Comparison of ENCODE assay signal across 10 cellular contexts in genomic region chr1:154749078-154749760, GRCh38.
DNase-seq lines count a peak whose midpoint lies in the region; ATAC-seq and TF ChIP-seq lines count a peak whose summit lies in the region.
"Had no signal": no experiment of that assay in that cellular context is flagged by ENCODE, and none has a peak within 500 bp of the region (broad histone marks: within the 10 kb centered on the region; RNA-seq: fewer than 3 reads in every experiment).

No MANE protein-coding gene starts in this region.

- H3K4me3 ChIP-seq in Karpas-422 (ENCODE audit: low read length) = no peak overlapping the region
- no peak overlapping the region for H3K4me3 ChIP-seq in naive thymus-derived CD4-positive, alpha-beta T cell (ENCODE audit: low read length)
- no peak overlapping the region for H3K4me3 ChIP-seq in suprapubic skin

- DNase-seq in GDM1 (lab: John Stamatoyannopoulos, UW) (peak; percentile 33), Karpas-422 (peak; percentile 62), suprapubic skin (ENCODE audit: low spot score in 2 of 2) (no peak), NCI-H345 treated with DMSO at 0.1 percent for 48 hours (lab: John Stamatoyannopoulos, UW; ENCODE audit: unreplicated experiment) (no peak)
- DNase-seq in activated naive CD4-positive, alpha-beta T cell treated with anti-CD3 and anti-CD28 coated beads, Interleukin-2, amount 50 U/mL, for 16 hours = peak; percentile 48
- no peak for DNase-seq in naive thymus-derived CD4-positive, alpha-beta T cell
- DNase-seq: activated B cell treated with CpG ODN at 0.5 μM for 24 hours, naive B cell had no signal

- TF ChIP-seq POLR2A in suprapubic skin (IDR thresholded peaks at IDR 0.05) = no peak

- H3K27ac Mint-ChIP-seq in naive thymus-derived CD4-positive, alpha-beta T cell = peak overlapping the region in 5 of 9 donors; percentile 45 to 98 (median 93)
- H3K27ac Mint-ChIP-seq: activated B cell treated with CpG ODN at 0.5 μM for 24 hours, naive B cell had no signal

- H3K36me3 ChIP-seq in Karpas-422 (ENCODE audit: insufficient read depth, low read length) (no peaks in the 10 kb centered on the region), suprapubic skin (no peaks in the 10 kb centered on the region)
- no peaks in the 10 kb centered on the region for H3K36me3 ChIP-seq in naive thymus-derived CD4-positive, alpha-beta T cell (ENCODE audit: control insufficient read depth in 2 of 3, insufficient read depth in 3 of 3, low read length in 3 of 3)

- H2AFZ ChIP-seq in Karpas-422 (ENCODE audit: low read length) = no peak overlapping the region

- peaks cover 0 to 6% (median 0%) of the 10 kb centered on the region in 5 donors for H3K36me3 Mint-ChIP-seq in naive thymus-derived CD4-positive, alpha-beta T cell
- H3K36me3 Mint-ChIP-seq: naive B cell had no signal

- H3K27me3 ChIP-seq in Karpas-422 (ENCODE audit: low read length) (no peaks in the 10 kb centered on the region), suprapubic skin (peaks cover 4% of the 10 kb centered on the region)
- H3K27me3 ChIP-seq in naive thymus-derived CD4-positive, alpha-beta T cell (ENCODE audit: control insufficient read depth in 2 of 2, insufficient read depth in 2 of 2, low read length in 2 of 2) = no peaks in the 10 kb centered on the region

- H3K9me3 Mint-ChIP-seq in naive thymus-derived CD4-positive, alpha-beta T cell = peaks cover 0 to 3% (median 0%) of the 10 kb centered on the region in 11 donors
- H3K9me3 Mint-ChIP-seq: activated B cell treated with CpG ODN at 0.5 μM for 24 hours had no signal

- WGBS in suprapubic skin = 51% methylated on average over 8 of the region's 8 CpGs

- peak overlapping the region in 1 of 10 donors; percentile 88 for H3K4me3 Mint-ChIP-seq in naive thymus-derived CD4-positive, alpha-beta T cell
- H3K4me3 Mint-ChIP-seq: activated B cell treated with CpG ODN at 0.5 μM for 24 hours had no signal

- POLR2A ChIA-PET in naive thymus-derived CD4-positive, alpha-beta T cell (lab: Charles Lee) = interaction anchor here (1.5 to 1.8 kb wide), 4 partner anchors 7 to 282 kb away, joined by 3 to 7 read pairs (median 3); no protein-coding TSS in a partner anchor

- H3K79me2 ChIP-seq in Karpas-422 (ENCODE audit: low read length) = no peaks in the 10 kb centered on the region

- no peaks in the 10 kb centered on the region for H3K9me2 ChIP-seq in Karpas-422 (replicated peaks; ENCODE audit: insufficient read depth, low read length)

- H4K20me1 ChIP-seq in Karpas-422 (ENCODE audit: insufficient read depth, low read depth, low read length) = no peaks in the 10 kb centered on the region

- no peak for TF ChIP-seq CTCF in suprapubic skin (IDR thresholded peaks at IDR 0.05)

- H3K27ac ChIP-seq in Karpas-422 (ENCODE audit: low read length) (no peak overlapping the region), suprapubic skin (no peak overlapping the region)
- H3K27ac ChIP-seq in naive thymus-derived CD4-positive, alpha-beta T cell (ENCODE audit: low read depth, low read length) = no peak overlapping the region

- no peak for TF ChIP-seq EP300 in suprapubic skin (IDR thresholded peaks at IDR 0.05)

- no peak for ATAC-seq in naive thymus-derived CD4-positive, alpha-beta T cell
- ATAC-seq in GM18909 (IDR thresholded peaks at IDR 0.05; ENCODE audit: poor library complexity, unreplicated experiment) = no peak
- ATAC-seq in HG02884 (IDR thresholded peaks at IDR 0.05; ENCODE audit: unreplicated experiment) = no peak

- CTCF ChIA-PET in naive thymus-derived CD4-positive, alpha-beta T cell (lab: Charles Lee) = interaction anchor here (0.5 to 2.8 kb wide), 6 partner anchors 10 to 271 kb away, joined by 3 to 23 read pairs (median 6); no protein-coding TSS in a partner anchor

- intact Hi-C loops in naive thymus-derived CD4-positive, alpha-beta T cell (cut with micrococcal nuclease) = loop anchor here (2.0 to 5.0 kb wide), 4 partner anchors 43 to 267 kb away; partner anchors contain the start of gene UBE2Q1 (in 2 of the 2)

- H3K27me3 Mint-ChIP-seq in naive thymus-derived CD4-positive, alpha-beta T cell = peaks cover 0 to 14% (median 0%) of the 10 kb centered on the region in 5 donors

- no peak overlapping the region for H3K4me2 ChIP-seq in Karpas-422 (ENCODE audit: low read depth, low read length, poor library complexity, severe bottlenecking)

- H3K4me1 ChIP-seq in Karpas-422 (ENCODE audit: low read length) (no peaks in the 10 kb centered on the region), suprapubic skin (peaks cover 15% of the 10 kb centered on the region)
- H3K4me1 ChIP-seq in naive thymus-derived CD4-positive, alpha-beta T cell (ENCODE audit: control insufficient read depth in 2 of 2, insufficient read depth in 2 of 2, low read length in 2 of 2) = peaks cover 36 to 44% of the 10 kb centered on the region in 2 donors

- no peak overlapping the region for H3K9ac ChIP-seq in Karpas-422 (ENCODE audit: low read length)

- H3K9me3 ChIP-seq in Karpas-422 (ENCODE audit: low read length) (no peaks in the 10 kb centered on the region), suprapubic skin (no peaks in the 10 kb centered on the region)
- no peaks in the 10 kb centered on the region for H3K9me3 ChIP-seq in naive thymus-derived CD4-positive, alpha-beta T cell (ENCODE audit: control insufficient read depth in 2 of 3, low read length in 3 of 3)

- H3K4me1 Mint-ChIP-seq in naive thymus-derived CD4-positive, alpha-beta T cell = peaks cover 41 to 64% (median 52%) of the 10 kb centered on the region in 7 donors

Comparison
In these comparisons a context has a peak if more than half of its experiments do, and no peak if none do; other contexts are left out.
1. DNase-seq: peak in GDM1 (single experiment), Karpas-422 (single experiment) and activated naive CD4-positive, alpha-beta T cell treated with anti-CD3 and anti-CD28 coated beads, Interleukin-2, amount 50 U/mL, for 16 hours (single experiment); none in naive thymus-derived CD4-positive, alpha-beta T cell (0 of 9), suprapubic skin (0 of 2) and NCI-H345 treated with DMSO at 0.1 percent for 48 hours (single experiment).